ENCODE assay signal across 10 cellular contexts in genomic region chr9:84781431-84781830, GRCh38.
DNase-seq lines count a peak whose midpoint lies in the region; ATAC-seq, FAIRE-seq and TF ChIP-seq lines count a peak whose summit lies in the region.
"Had no signal": no experiment of that assay in that cellular context is flagged by ENCODE, and none has a peak within 500 bp of the region (broad histone marks: within the 10 kb centered on the region; RNA-seq: fewer than 3 reads in every experiment).

No MANE protein-coding gene starts in this region.

- TF ChIP-seq CTCF in BE2C (IDR thresholded peaks at IDR 0.05; ENCODE audit: low read depth, low read length) (peak; percentile 29; the same call in 1 of the 2 replicates), sigmoid colon (IDR thresholded peaks at IDR 0.05) (no peak)

- TF ChIP-seq EP300 in sigmoid colon (IDR thresholded peaks at IDR 0.05) = no peak

- H3K27me3 ChIP-seq in BE2C (no peaks in the 10 kb centered on the region), sigmoid colon (no peaks in the 10 kb centered on the region)

- H3K4me1 ChIP-seq in BE2C (no peaks in the 10 kb centered on the region), sigmoid colon (no peaks in the 10 kb centered on the region)

- ATAC-seq in left colon = no peak

- peak; percentile 63 for FAIRE-seq in GM18507 (lab: Jason Lieb, UNC)

- H3K36me3 ChIP-seq in BE2C (no peaks in the 10 kb centered on the region), sigmoid colon (no peaks in the 10 kb centered on the region)

- no peak overlapping the region for H3K27ac ChIP-seq in sigmoid colon

- intact Hi-C loops in sigmoid colon (cut with DNase I) (no loop called here), left colon (cut with DNase I, micrococcal nuclease) (no loop called here)

- no peak for DNase-seq in BE2C
- DNase-seq in GM18507 (ENCODE audit: extremely low spot score, insufficient read length, low read depth) = peak; percentile 15
- DNase-seq in SK-MEL-5 (ENCODE audit: low read depth, low spot score) = peak; percentile 69
- DNase-seq in inferior parietal cortex (ENCODE audit: extremely low spot score) = peak; percentile 57
- DNase-seq in glomerular visceral epithelial cell (ENCODE audit: extremely low spot score) = no peak
- no peak for DNase-seq in NCI-H2029 treated with DMSO at 0.1 percent for 48 hours (lab: John Stamatoyannopoulos, UW)
- no peak for DNase-seq in sigmoid colon
- no peak for DNase-seq in left colon
- DNase-seq: activated T-cell treated with anti-CD3 and anti-CD28 coated beads, Interleukin-2, amount 50 U/mL, for 48 hours; NCI-H2171 treated with DMSO at 0.1 percent for 48 hours had no signal

- H3K4me3 ChIP-seq in BE2C (ENCODE audit: low read depth, low read length) (no peak overlapping the region), sigmoid colon (no peak overlapping the region)

- no peak for TF ChIP-seq POLR2A in sigmoid colon (IDR thresholded peaks at IDR 0.05)

- in situ Hi-C loops in SK-MEL-5 (cut with HindIII; ENCODE audit: low pct_unique_long_range_greater_than_20kb, low sequenced_read_pairs) = no loop called here

- H3K9me3 ChIP-seq in BE2C = no peaks in the 10 kb centered on the region
- H3K9me3 ChIP-seq in sigmoid colon = no peaks in the 10 kb centered on the region

- 52 to 72% methylated on average over 2 of the region's 2 CpGs for WGBS in sigmoid colon, 2 donors

Comparison
In these comparisons a context has a peak if more than half of its experiments do, and no peak if none do; other contexts are left out.
1. DNase-seq: peak in GM18507 (single experiment), SK-MEL-5 (single experiment) and inferior parietal cortex (single experiment); none in BE2C (single experiment), glomerular visceral epithelial cell (single experiment), NCI-H2029 treated with DMSO at 0.1 percent for 48 hours (single experiment), sigmoid colon (single experiment) and left colon (0 of 2).